ENCODE assay signal across 9 cellular contexts in the genomic region with DNA sequence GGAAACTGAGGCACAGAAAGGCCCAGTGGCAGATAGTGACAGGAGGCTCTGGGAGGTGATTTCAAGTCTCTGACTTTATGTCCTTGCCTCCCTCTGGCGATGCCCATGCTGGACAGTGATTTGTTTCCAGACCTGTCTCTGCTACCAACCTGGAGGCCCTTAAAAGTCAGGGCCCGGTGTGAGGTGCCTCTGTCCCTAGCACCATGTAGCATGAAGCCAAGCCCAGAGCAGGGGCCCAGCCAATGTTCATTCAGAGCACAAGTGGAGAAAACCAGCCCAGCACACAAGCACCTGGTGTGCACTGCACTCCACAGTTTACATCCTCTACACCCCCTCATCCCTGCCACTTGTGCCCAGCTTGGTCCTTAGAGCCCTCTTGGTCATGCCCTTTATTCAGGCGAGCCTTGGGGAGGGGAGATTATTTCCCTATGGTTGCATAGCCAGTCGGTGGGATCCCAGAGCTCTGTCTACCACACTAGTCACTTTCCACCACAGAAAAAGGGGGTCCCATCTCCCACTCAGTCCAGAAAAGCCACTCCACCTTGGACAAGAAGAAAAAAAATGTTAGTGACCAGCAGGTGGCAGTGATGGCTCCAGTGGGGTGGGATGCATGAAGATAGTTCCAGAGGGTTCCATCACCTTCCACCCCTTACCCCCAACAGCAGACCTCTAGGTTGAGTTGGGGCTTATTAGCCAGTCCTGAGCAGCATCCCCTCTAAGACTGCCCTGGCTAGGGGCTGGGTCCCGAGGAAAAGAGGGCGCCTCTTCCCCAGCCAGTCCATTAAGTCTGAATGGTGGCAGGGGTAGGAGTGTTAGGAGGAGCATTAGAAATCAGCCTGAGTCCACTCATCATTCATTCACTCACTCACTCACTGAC. TPM values are rescaled to one million over a fixed set of nuclear protein-coding genes. Genes with fewer than 3 reads are reported as not detected.
A peak's percentile ranks its signal among the peaks of the same experiment; 100 is the strongest.
DNase-seq lines count a peak whose midpoint lies in the region; ATAC-seq, FAIRE-seq and TF ChIP-seq lines count a peak whose summit lies in the region.
"Had no signal": no experiment of that assay in that cellular context is flagged by ENCODE, and none has a peak within 500 bp of the region (broad histone marks: within the 10 kb centered on the region; RNA-seq: fewer than 3 reads in every experiment).

No MANE protein-coding gene starts in this region.

- H3K27me3 ChIP-seq in SU-DHL-6 (ENCODE audit: low read length) (no peaks in the 10 kb centered on the region), heart right ventricle (peaks cover 0 to 5% (median 0%) of the 10 kb centered on the region in 7 donors), upper lobe of right lung (no peaks in the 10 kb centered on the region)

- H3K9ac ChIP-seq in SU-DHL-6 (ENCODE audit: low read length), result no peak overlapping the region

- no peak overlapping the region for H3K27ac Mint-ChIP-seq in activated naive CD4-positive, alpha-beta T cell treated with anti-CD3 and anti-CD28 coated beads for 36 hours
- no peak overlapping the region for H3K27ac Mint-ChIP-seq in activated naive CD4-positive, alpha-beta T cell treated with anti-CD3 and anti-CD28 coated beads, Interleukin-2, amount 10 ng/mL, durations not matched to agents 7 days and 5 days
- H3K27ac Mint-ChIP-seq in activated CD4-positive, alpha-beta memory T cell treated with anti-CD3 and anti-CD28 coated beads for 36 hours, result no peak overlapping the region

- H3K4me2 ChIP-seq in SU-DHL-6 (ENCODE audit: low read depth, low read length, poor library complexity, severe bottlenecking), result no peak overlapping the region

- H3K4me3 ChIP-seq in SU-DHL-6 (ENCODE audit: insufficient read depth, low read length, poor library complexity, severe bottlenecking) (no peak overlapping the region), heart right ventricle (no peak overlapping the region), upper lobe of right lung (no peak overlapping the region)
- H3K4me3 ChIP-seq: SK-N-MC had no signal

- TF ChIP-seq CTCF in SU-DHL-6 (IDR thresholded peaks at IDR 0.05; ENCODE audit: insufficient read depth, low read length, poor library complexity, severe bottlenecking) (peak; percentile 24), heart right ventricle (IDR thresholded peaks at IDR 0.05) (peak; percentile 16 to 65 (median 51)), upper lobe of right lung (IDR thresholded peaks at IDR 0.05) (peak; percentile 48)

- WGBS in heart right ventricle, 2 donors, result 82 to 84% methylated on average over 6 of the region's 6 CpGs

- H3K4me1 Mint-ChIP-seq in activated naive CD4-positive, alpha-beta T cell treated with anti-CD3 and anti-CD28 coated beads for 36 hours (ENCODE audit: low read depth), result no peaks in the 10 kb centered on the region
- peaks cover 5% of the 10 kb centered on the region for H3K4me1 Mint-ChIP-seq in activated naive CD4-positive, alpha-beta T cell treated with anti-CD3 and anti-CD28 coated beads, Interleukin-2, amount 10 ng/mL, durations not matched to agents 7 days and 5 days
- H3K4me1 Mint-ChIP-seq in activated CD4-positive, alpha-beta memory T cell treated with anti-CD3 and anti-CD28 coated beads for 36 hours (ENCODE audit: low read depth), result no peaks in the 10 kb centered on the region

- no peak overlapping the region for H3K4me3 Mint-ChIP-seq in activated naive CD4-positive, alpha-beta T cell treated with anti-CD3 and anti-CD28 coated beads for 36 hours
- no peak overlapping the region for H3K4me3 Mint-ChIP-seq in activated naive CD4-positive, alpha-beta T cell treated with anti-CD3 and anti-CD28 coated beads, Interleukin-2, amount 10 ng/mL, durations not matched to agents 7 days and 5 days
- H3K4me3 Mint-ChIP-seq in activated CD4-positive, alpha-beta memory T cell treated with anti-CD3 and anti-CD28 coated beads for 36 hours, result no peak overlapping the region

- POLR2A ChIA-PET in activated CD4-positive, alpha-beta memory T cell treated with anti-CD3 and anti-CD28 coated beads for 36 hours (lab: Charles Lee), result no interaction called here

- CTCF ChIA-PET in activated naive CD4-positive, alpha-beta T cell treated with anti-CD3 and anti-CD28 coated beads for 36 hours (lab: Charles Lee), result interaction anchor here (1.1 to 1.2 kb wide), 2 partner anchors 8 to 10 kb away, joined by 3 to 4 read pairs; no protein-coding TSS in a partner anchor
- CTCF ChIA-PET in activated naive CD4-positive, alpha-beta T cell treated with anti-CD3 and anti-CD28 coated beads, Interleukin-2, amount 10 ng/mL, durations not matched to agents 7 days and 5 days (lab: Charles Lee), result interaction anchor here (0.7 kb wide), 1 partner anchor 33 kb away, joined by 3 read pairs; no protein-coding TSS in a partner anchor
- CTCF ChIA-PET in activated CD4-positive, alpha-beta memory T cell treated with anti-CD3 and anti-CD28 coated beads for 36 hours (lab: Charles Lee), result interaction anchor here (1.1 kb wide), 2 partner anchors 14 to 73 kb away, joined by 3 read pairs; no protein-coding TSS in a partner anchor

- no peaks in the 10 kb centered on the region for H3K9me3 Mint-ChIP-seq in activated naive CD4-positive, alpha-beta T cell treated with anti-CD3 and anti-CD28 coated beads for 36 hours
- H3K9me3 Mint-ChIP-seq in activated naive CD4-positive, alpha-beta T cell treated with anti-CD3 and anti-CD28 coated beads, Interleukin-2, amount 10 ng/mL, durations not matched to agents 7 days and 5 days, result no peaks in the 10 kb centered on the region
- no peaks in the 10 kb centered on the region for H3K9me3 Mint-ChIP-seq in activated CD4-positive, alpha-beta memory T cell treated with anti-CD3 and anti-CD28 coated beads for 36 hours

- no peaks in the 10 kb centered on the region for H4K20me1 ChIP-seq in SU-DHL-6 (ENCODE audit: low read depth, low read length)

- intact Hi-C loops in activated naive CD4-positive, alpha-beta T cell treated with anti-CD3 and anti-CD28 coated beads for 36 hours (cut with micrococcal nuclease), result no loop called here
- intact Hi-C loops in heart right ventricle (cut with DNase I) (loop anchor here in 9 of 10 donors (2.0 to 10.0 kb wide), 12 partner anchors 78 to 665 kb away; a partner anchor contains a TSS), upper lobe of right lung (cut with DNase I) (loop anchor here (5.0 kb wide), 1 partner anchor 178 kb away; no protein-coding TSS in a partner anchor)
- intact Hi-C loops in activated CD4-positive, alpha-beta memory T cell treated with anti-CD3 and anti-CD28 coated beads for 36 hours (cut with micrococcal nuclease), result loop anchor here (10.0 kb wide), 1 partner anchor 335 kb away; no protein-coding TSS in a partner anchor

- H3F3A ChIP-seq in SU-DHL-6 (ENCODE audit: insufficient read depth), result no peaks in the 10 kb centered on the region

- no peak for FAIRE-seq in RCC 7860 (lab: Jason Lieb, UNC)

- peak; percentile 13 for DNase-seq in activated naive CD4-positive, alpha-beta T cell treated with anti-CD3 and anti-CD28 coated beads for 36 hours
- DNase-seq in activated naive CD4-positive, alpha-beta T cell treated with anti-CD3 and anti-CD28 coated beads, Interleukin-2, amount 10 ng/mL, durations not matched to agents 7 days and 5 days, result no peak
- no peak for DNase-seq in heart right ventricle
- DNase-seq in upper lobe of right lung, result no peak
- no peak for DNase-seq in RCC 7860 (ENCODE audit: low spot score)
- no peak for DNase-seq in activated CD4-positive, alpha-beta memory T cell treated with anti-CD3 and anti-CD28 coated beads for 36 hours

- no peaks in the 10 kb centered on the region for H3K36me3 Mint-ChIP-seq in activated naive CD4-positive, alpha-beta T cell treated with anti-CD3 and anti-CD28 coated beads for 36 hours (ENCODE audit: low read depth)
- no peaks in the 10 kb centered on the region for H3K36me3 Mint-ChIP-seq in activated naive CD4-positive, alpha-beta T cell treated with anti-CD3 and anti-CD28 coated beads, Interleukin-2, amount 10 ng/mL, durations not matched to agents 7 days and 5 days
- no peaks in the 10 kb centered on the region for H3K36me3 Mint-ChIP-seq in activated CD4-positive, alpha-beta memory T cell treated with anti-CD3 and anti-CD28 coated beads for 36 hours

- H3K36me3 ChIP-seq in SU-DHL-6 (ENCODE audit: low read length) (no peaks in the 10 kb centered on the region), heart right ventricle (peaks cover 0 to 7% (median 0%) of the 10 kb centered on the region in 9 donors), upper lobe of right lung (no peaks in the 10 kb centered on the region)

- H3K27ac ChIP-seq in SU-DHL-6 (ENCODE audit: low read depth, low read length) (no peak overlapping the region), heart right ventricle (no peak overlapping the region), upper lobe of right lung (no peak overlapping the region)
- H3K27ac ChIP-seq: SK-N-MC had no signal

- H3K9me2 ChIP-seq in SU-DHL-6 (replicated peaks; ENCODE audit: insufficient read depth, low read length), result no peaks in the 10 kb centered on the region

- H3K79me2 ChIP-seq in SU-DHL-6 (ENCODE audit: insufficient read depth, low read length), result no peaks in the 10 kb centered on the region

- H2AFZ ChIP-seq in SU-DHL-6 (ENCODE audit: low read depth, low read length, severe bottlenecking), result no peak overlapping the region

- ATAC-seq in heart right ventricle (peak in 5 of 8 donors; percentile 2 to 33 (median 17)), upper lobe of right lung (peak; percentile 31), GM18520 (IDR thresholded peaks at IDR 0.05; ENCODE audit: unreplicated experiment) (no peak)

- peaks cover 6% of the 10 kb centered on the region for H3K27me3 Mint-ChIP-seq in activated naive CD4-positive, alpha-beta T cell treated with anti-CD3 and anti-CD28 coated beads for 36 hours (ENCODE audit: low read depth)
- H3K27me3 Mint-ChIP-seq in activated naive CD4-positive, alpha-beta T cell treated with anti-CD3 and anti-CD28 coated beads, Interleukin-2, amount 10 ng/mL, durations not matched to agents 7 days and 5 days, result peaks cover 18% of the 10 kb centered on the region
- H3K27me3 Mint-ChIP-seq in activated CD4-positive, alpha-beta memory T cell treated with anti-CD3 and anti-CD28 coated beads for 36 hours, result peaks cover 3% of the 10 kb centered on the region

- H3K4me1 ChIP-seq in heart right ventricle (peaks cover 0 to 14% (median 9%) of the 10 kb centered on the region in 9 donors), upper lobe of right lung (no peaks in the 10 kb centered on the region)

- H3K9me3 ChIP-seq in SU-DHL-6 (ENCODE audit: insufficient read depth, low read length) (no peaks in the 10 kb centered on the region), heart right ventricle (no peaks in the 10 kb centered on the region), upper lobe of right lung (no peaks in the 10 kb centered on the region)

RNA-seq across cellular contexts. Expression of a gene that starts 30.9 kb away (rescaled TPM):
- total RNA-seq in activated naive CD4-positive, alpha-beta T cell treated with anti-CD3 and anti-CD28 coated beads for 36 hours, result not detected
- total RNA-seq in heart right ventricle (1 to 10 TPM; 2.7 to 7.7 (median 5.2) TPM), upper lobe of right lung (2.3 TPM)
- polyA plus RNA-seq in heart right ventricle, result 1 to 10 TPM; 2.9 to 6.2 TPM
- not detected for total RNA-seq in activated CD4-positive, alpha-beta memory T cell treated with anti-CD3 and anti-CD28 coated beads for 36 hours
